2 cellular contexts compared by ENCODE assay signal in genomic region chr18:22069916-22070315, GRCh38.
A peak's percentile ranks its signal among the peaks of the same experiment; 100 is the strongest.
TF ChIP-seq lines count a peak whose summit lies in the region.

No MANE protein-coding gene starts in this region.

TF ChIP-seq in K562, 482 proteins besides CTCF, POLR2A, EP300 and RAD21:
- TF ChIP-seq NFIC (IDR thresholded peaks at IDR 0.05), result peak; percentile 50; the same call in 1 of the 2 replicates
- no peak for TF ChIP-seq ZNF324 (CRISPR knock-in tag; IDR thresholded peaks at IDR 0.05)
- no peak for TF ChIP-seq MAFK (IDR thresholded peaks at IDR 0.05; ENCODE audit: low read length)
- TF ChIP-seq LCOR (CRISPR knock-in tag; IDR thresholded peaks at IDR 0.05), result no peak

TF ChIP-seq in HepG2, 621 proteins besides CTCF, POLR2A, EP300 and RAD21 (continues in another document):
- TF ChIP-seq ZNF772 (CRISPR knock-in tag; IDR thresholded peaks at IDR 0.05) (no peak), GPBP1L1 (CRISPR knock-in tag; IDR thresholded peaks at IDR 0.05) (no peak), CAMTA2 (CRISPR knock-in tag; IDR thresholded peaks at IDR 0.05; ENCODE audit: borderline replicate concordance) (no peak), ZNF441 (CRISPR knock-in tag; IDR thresholded peaks at IDR 0.05; ENCODE audit: borderline replicate concordance) (no peak), SNAPC5 (CRISPR knock-in tag; IDR thresholded peaks at IDR 0.05; ENCODE audit: borderline replicate concordance) (no peak), RARA (CRISPR knock-in tag; IDR thresholded peaks at IDR 0.05) (peak; percentile 42; the same call in 1 of the 2 replicates), USF2 (IDR thresholded peaks at IDR 0.05; ENCODE audit: low read depth, low read length) (no peak), USF2 (CRISPR knock-in tag; IDR thresholded peaks at IDR 0.05; ENCODE audit: borderline replicate concordance) (no peak), FOXO1 (CRISPR knock-in tag; IDR thresholded peaks at IDR 0.05) (peak; percentile 93), KLF6 (CRISPR knock-in tag; IDR thresholded peaks at IDR 0.05) (no peak), ZNF501 (CRISPR knock-in tag; IDR thresholded peaks at IDR 0.05) (no peak), HMG20B (CRISPR knock-in tag; conservative IDR thresholded peaks at IDR 0.05) (0 out of 2 replicates have a peak, but pooled peaks have one; percentile 15), HDAC1 (CRISPR knock-in tag; IDR thresholded peaks at IDR 0.05) (peak; percentile 46; the same call in 1 of the 2 replicates), ZNF644 (CRISPR knock-in tag; IDR thresholded peaks at IDR 0.05; ENCODE audit: low read depth) (peak; percentile 98), JUND (CRISPR knock-in tag; IDR thresholded peaks at IDR 0.05) (no peak), HIC2 (CRISPR knock-in tag; IDR thresholded peaks at IDR 0.05; ENCODE audit: low read depth) (0 out of 2 replicates have a peak, but pooled peaks have one; percentile 55), DNMT1 (CRISPR knock-in tag; IDR thresholded peaks at IDR 0.05) (no peak), ARID5B (CRISPR knock-in tag; IDR thresholded peaks at IDR 0.05) (peak; percentile 67), SCMH1 (CRISPR knock-in tag; IDR thresholded peaks at IDR 0.05; ENCODE audit: borderline replicate concordance) (no peak), PRDM10 (CRISPR knock-in tag; IDR thresholded peaks at IDR 0.05; ENCODE audit: low read depth) (0 out of 2 replicates have a peak, but pooled peaks have one; percentile 39), POGZ (CRISPR knock-in tag; IDR thresholded peaks at IDR 0.05) (peak; percentile 63; the same call in 1 of the 2 replicates), ZNF281 (CRISPR knock-in tag; IDR thresholded peaks at IDR 0.05; ENCODE audit: borderline replicate concordance) (peak; percentile 98), ZNF589 (CRISPR knock-in tag; conservative IDR thresholded peaks at IDR 0.05) (no peak), ZFP90 (CRISPR knock-in tag; IDR thresholded peaks at IDR 0.05; ENCODE audit: borderline replicate concordance) (no peak), ZMYM4 (CRISPR knock-in tag; IDR thresholded peaks at IDR 0.05) (peak; percentile 84), ZNF232 (CRISPR knock-in tag; IDR thresholded peaks at IDR 0.05; ENCODE audit: borderline replicate concordance) (no peak), TERF1 (CRISPR knock-in tag; IDR thresholded peaks at IDR 0.05) (no peak), SOX13 (IDR thresholded peaks at IDR 0.05) (no peak), SOX13 (CRISPR knock-in tag; conservative IDR thresholded peaks at IDR 0.05 in 1 of 2, IDR thresholded peaks at IDR 0.05 in 1 of 2) (peak in 1 of 2 experiments; percentile 75; a peak in 2 of 4 replicates), PRDM4 (CRISPR knock-in tag; IDR thresholded peaks at IDR 0.05; ENCODE audit: borderline replicate concordance) (no peak), SOX5 (CRISPR knock-in tag; IDR thresholded peaks at IDR 0.05; ENCODE audit: borderline replicate concordance) (peak; percentile 38; the same call in 1 of the 2 replicates), FOXA1 (IDR thresholded peaks at IDR 0.05) (no peak), FOXA1 (CRISPR knock-in tag; IDR thresholded peaks at IDR 0.05) (peak; percentile 81), SOX6 (IDR thresholded peaks at IDR 0.05) (no peak), SOX6 (CRISPR knock-in tag; IDR thresholded peaks at IDR 0.05) (peak; percentile 70), NCOA2 (CRISPR knock-in tag; IDR thresholded peaks at IDR 0.05) (peak; percentile 73), PLSCR1 (CRISPR knock-in tag; IDR thresholded peaks at IDR 0.05; ENCODE audit: borderline replicate concordance) (no peak), HOXA3 (CRISPR knock-in tag; IDR thresholded peaks at IDR 0.05) (peak; percentile 48; the same call in 1 of the 2 replicates), GABPB1 (CRISPR knock-in tag; IDR thresholded peaks at IDR 0.05) (no peak)
